In the genomic region with DNA sequence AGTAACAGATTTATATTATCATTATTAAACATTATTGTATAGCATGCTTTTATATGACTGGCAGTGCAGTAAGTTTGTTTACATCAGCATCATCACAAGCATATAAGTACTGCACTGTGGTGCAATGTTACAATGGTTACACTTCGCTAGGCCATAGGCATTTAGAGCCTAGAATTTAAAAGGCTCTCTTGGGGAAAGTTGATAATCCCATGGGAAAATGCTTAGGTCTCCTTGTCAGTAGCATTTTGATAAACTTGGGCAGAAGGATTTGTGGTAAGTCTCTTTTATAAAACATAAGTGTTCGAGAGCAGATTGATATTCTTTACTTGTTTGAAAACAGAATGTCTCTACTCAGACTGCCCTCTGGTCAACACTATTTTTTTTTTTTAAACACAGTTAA, we compare ENCODE assay signal across 15 cellular contexts. TPM values are rescaled to one million over a fixed set of nuclear protein-coding genes. Genes with fewer than 3 reads are reported as not detected.
DNase-seq lines count a peak whose midpoint lies in the region; ATAC-seq and TF ChIP-seq lines count a peak whose summit lies in the region.
"Had no signal": no experiment of that assay in that cellular context is flagged by ENCODE, and none has a peak within 500 bp of the region (broad histone marks: within the 10 kb centered on the region; RNA-seq: fewer than 3 reads in every experiment).

No MANE protein-coding gene starts in this region.

- H3K9me3 Mint-ChIP-seq in chondrocyte (ENCODE audit: low read depth) (peaks cover 2% of the 10 kb centered on the region), nephron (peaks cover 3% of the 10 kb centered on the region)

- peak overlapping the region; percentile 50 for H3K4me2 ChIP-seq in GM23248 (ENCODE audit: unreplicated experiment)

- H3K36me3 ChIP-seq in GM23248 (ENCODE audit: low read depth), result peaks cover 59% of the 10 kb centered on the region
- peaks cover 9% of the 10 kb centered on the region for H3K36me3 ChIP-seq in Panc1 (ENCODE audit: control insufficient read depth, insufficient read depth, low read length)

- no peaks in the 10 kb centered on the region for H4K20me1 ChIP-seq in GM23248 (ENCODE audit: insufficient read depth)

- POLR2A ChIA-PET in Panc1 (lab: Charles Lee), result no interaction called here

- BruUV-seq in Panc1 (replicated peaks; lab: Mats Ljungman, UMichigan), result no TSS peak

- H3K27me3 ChIP-seq in GM23248 (replicated peaks; ENCODE audit: insufficient read depth) (no peaks in the 10 kb centered on the region), Panc1 (ENCODE audit: control insufficient read depth, insufficient read depth, low read length) (no peaks in the 10 kb centered on the region)

- intact Hi-C loops in Panc1 (cut with micrococcal nuclease; ENCODE audit: unreplicated experiment), result no loop called here

- H3K27me3 Mint-ChIP-seq in chondrocyte (ENCODE audit: low read depth) (no peaks in the 10 kb centered on the region), nephron (ENCODE audit: low read depth) (no peaks in the 10 kb centered on the region)

- no peaks in the 10 kb centered on the region; the same call in 1 of the 2 replicates for H3K9me2 ChIP-seq in GM23248 (ENCODE audit: insufficient read depth)

- H2AFZ ChIP-seq in GM23248, result no peak overlapping the region

- no peak overlapping the region; the same call in 1 of the 2 replicates for H3K9ac ChIP-seq in GM23248

- ATAC-seq in Panc1 (no peak), left lobe of liver (no peak), HG02852 (IDR thresholded peaks at IDR 0.05; ENCODE audit: unreplicated experiment) (no peak)

- H3K36me3 Mint-ChIP-seq in chondrocyte (ENCODE audit: low read depth) (peaks cover 10% of the 10 kb centered on the region), nephron (ENCODE audit: low read depth) (peaks cover 64% of the 10 kb centered on the region)

- H3K27ac ChIP-seq in GM23248, result peak overlapping the region; percentile 94
- peak overlapping the region; percentile 35; the same call in 1 of the 2 replicates for H3K27ac ChIP-seq in Panc1 (ENCODE audit: low read length)
- H3K27ac ChIP-seq: C4-2B had no signal

- TF ChIP-seq CTCF in Panc1 (IDR thresholded peaks at IDR 0.05) (no peak), chondrocyte (IDR thresholded peaks at IDR 0.05) (no peak), nephron (IDR thresholded peaks at IDR 0.05; ENCODE audit: unreplicated experiment in 3 of 3) (no peak)

- H3K4me3 ChIP-seq in GM23248, result no peak overlapping the region
- H3K4me3 ChIP-seq in Panc1 (ENCODE audit: low read depth in 2 of 2, low read length in 2 of 2), result no peak overlapping the region

- H3F3A ChIP-seq in GM23248 (ENCODE audit: insufficient read depth), result peaks cover 48% of the 10 kb centered on the region

- H3K4me1 Mint-ChIP-seq in chondrocyte (ENCODE audit: low read depth) (peaks cover 42% of the 10 kb centered on the region), nephron (peaks cover 20% of the 10 kb centered on the region)

- H3K4me3 Mint-ChIP-seq in chondrocyte (ENCODE audit: unreplicated experiment) (no peak overlapping the region), nephron (no peak overlapping the region)

- DNase-seq in GM23248, result no peak
- no peak for DNase-seq in Panc1 (ENCODE audit: low read depth, low spot score)
- DNase-seq in chondrocyte (ENCODE audit: low spot score), result no peak
- DNase-seq in left lobe of liver (ENCODE audit: low spot score), result no peak
- DNase-seq in activated CD8-positive, alpha-beta memory T cell treated with anti-CD3 and anti-CD28 coated beads, Interleukin-2, amount 50 U/mL, for 48 hours, result no peak
- DNase-seq in hippocampal formation (lab: John Stamatoyannopoulos, UW), result no peak
- DNase-seq: AML-193, NCI-H1417 treated with DMSO at 0.1 percent for 48 hours, NCI-H2029 treated with DMSO at 0.1 percent for 48 hours, NCI-H774, SHP77 treated with DMSO at 0.1 percent for 48 hours had no signal

- 96 to 100% methylated on average over 2 of the region's 2 CpGs for WGBS in GM23248 (ENCODE audit: low coverage in 1 of 2, low lambda C conversion rate in 2 of 2, missing lambda C conversion rate in 2 of 2), 2 experiments

- H3K9me3 ChIP-seq in GM23248 (ENCODE audit: low read depth) (no peaks in the 10 kb centered on the region), Panc1 (ENCODE audit: control insufficient read depth, insufficient read depth, low read depth, low read length) (peaks cover 19% of the 10 kb centered on the region; the same call in 1 of the 2 replicates)

- peaks cover 87% of the 10 kb centered on the region for H3K79me2 ChIP-seq in GM23248 (ENCODE audit: insufficient read depth)

- peak overlapping the region; percentile 41 for H3K27ac Mint-ChIP-seq in chondrocyte (ENCODE audit: unreplicated experiment)
- H3K27ac Mint-ChIP-seq in nephron, result peak overlapping the region in 2 of 3 experiments; percentile 57 to 59

- peaks cover 67% of the 10 kb centered on the region for H3K4me1 ChIP-seq in GM23248 (ENCODE audit: insufficient read depth)
- peaks cover 9% of the 10 kb centered on the region; the same call in 1 of the 2 replicates for H3K4me1 ChIP-seq in Panc1 (ENCODE audit: control insufficient read depth, insufficient read depth, low read length)

- CTCF ChIA-PET in Panc1 (lab: Charles Lee), result no interaction called here

- in situ Hi-C loops in GM23248 (cut with MboI) (no loop called here), Panc1 (cut with HindIII; ENCODE audit: low pct_unique_long_range_greater_than_20kb, low sequenced_read_pairs) (no loop called here)

RNA-seq across cellular contexts. Expression of gene DTWD1, which starts 7.5 kb away (rescaled TPM):
- 63.7 and 73.3 TPM in 2 replicates for total RNA-seq in GM23248 (2014; rRNA removed; shearing (Covaris generic))
- polyA plus RNA-seq in GM23248 (2016; fragmentation: Nextera tagmentation; extraction: Ambion mirVana), result 104 and 107 TPM in 2 replicates
- total RNA-seq in Panc1 (2021; ENCODE audit: unreplicated experiment) (19.8 TPM), chondrocyte (16.3 to 23.2 TPM (median 18.0 TPM) in 3 replicates), left lobe of liver (9.8 TPM)
- polyA plus RNA-seq in Panc1 (2012; ENCODE audit: insufficient read length), result 11.1 TPM

RNA-seq across cellular contexts. Expression of gene FAM227B, which starts 7.8 kb away (rescaled TPM):
- 4.4 and 4.6 TPM in 2 replicates for total RNA-seq in GM23248 (2014; rRNA removed; shearing (Covaris generic))
- 7.2 and 10.0 TPM in 2 replicates for polyA plus RNA-seq in GM23248 (2016; fragmentation: Nextera tagmentation; extraction: Ambion mirVana)
- total RNA-seq in Panc1 (2021; ENCODE audit: unreplicated experiment) (1.2 TPM), chondrocyte (1.00 to 2.2 TPM (median 1.9 TPM) in 3 replicates), left lobe of liver (2.6 TPM)
- 2.0 TPM for polyA plus RNA-seq in Panc1 (2012; ENCODE audit: insufficient read length)
- total RNA-seq: HT-29 had no signal
